ENCODE assay signal across 8 cellular contexts in genomic region chr1:35708179-35708891, GRCh38. TPM values are rescaled to one million over a fixed set of nuclear protein-coding genes. Genes with fewer than 3 reads are reported as not detected.
DNase-seq lines count a peak whose midpoint lies in the region; ATAC-seq and TF ChIP-seq lines count a peak whose summit lies in the region.

No MANE protein-coding gene starts in this region.

- peak; percentile 62 to 68 for ATAC-seq in activated T-cell treated with anti-CD3 and anti-CD28 coated beads, Interleukin-2, amount 50 U/mL, for 72 hours (replicated peaks in 1 of 2)
- ATAC-seq in right cardiac atrium (peak; percentile 12 to 30), GM18909 (IDR thresholded peaks at IDR 0.05; ENCODE audit: poor library complexity, unreplicated experiment) (no peak), HG02981 (IDR thresholded peaks at IDR 0.05; ENCODE audit: unreplicated experiment) (no peak)

- no peaks in the 10 kb centered on the region for H3F3A ChIP-seq in Loucy (ENCODE audit: low read depth)

- intact Hi-C loops in right cardiac atrium (cut with DNase I): no loop called here

- no peaks in the 10 kb centered on the region for H3K36me3 Mint-ChIP-seq in activated T-cell treated with anti-CD3 and anti-CD28 coated beads, Interleukin-2, amount 50 U/mL, for 72 hours (ENCODE audit: insufficient read depth in 2 of 2)

- peaks cover 1 to 24% (median 7%) of the 10 kb centered on the region in 11 experiments; a peak in 16 of 22 replicates for H3K36me3 ChIP-seq in BLaER1 treated with 17β-estradiol and CSF1 and Interleukin-3, amounts not matched to agents 10 nM and 100 nM
- no peaks in the 10 kb centered on the region for H3K36me3 ChIP-seq in Loucy (ENCODE audit: insufficient read depth, low read length)
- peaks cover 0 to 6% (median 2%) of the 10 kb centered on the region in 3 donors for H3K36me3 ChIP-seq in skeletal muscle tissue (ENCODE audit: control insufficient read depth in 3 of 3, insufficient read depth in 3 of 3, low read length in 3 of 3)

- H3K4me1 Mint-ChIP-seq in activated T-cell treated with anti-CD3 and anti-CD28 coated beads, Interleukin-2, amount 50 U/mL, for 72 hours (ENCODE audit: low read depth): peaks cover 19% of the 10 kb centered on the region

- 5% methylated on average over 40 of the region's 40 CpGs for WGBS in right cardiac atrium

- no peak overlapping the region for H3K27ac Mint-ChIP-seq in activated T-cell treated with anti-CD3 and anti-CD28 coated beads, Interleukin-2, amount 50 U/mL, for 72 hours

- H3K9me3 ChIP-seq in BLaER1 treated with 17β-estradiol and CSF1 and Interleukin-3, amounts not matched to agents 10 nM and 100 nM (replicated peaks in 1 of 11): no peaks in the 10 kb centered on the region
- no peaks in the 10 kb centered on the region for H3K9me3 ChIP-seq in Loucy (ENCODE audit: insufficient read depth, low read depth, low read length)
- H3K9me3 ChIP-seq in right cardiac atrium (ENCODE audit: control insufficient read depth, low read length): no peaks in the 10 kb centered on the region
- no peaks in the 10 kb centered on the region for H3K9me3 ChIP-seq in skeletal muscle tissue (ENCODE audit: control insufficient read depth in 3 of 3, low read length in 3 of 3)

- H3K27me3 ChIP-seq in BLaER1 treated with 17β-estradiol and CSF1 and Interleukin-3, amounts not matched to agents 10 nM and 100 nM: peaks cover 12 to 31% (median 22%) of the 10 kb centered on the region in 11 experiments; a peak in 19 of 22 replicates
- H3K27me3 ChIP-seq in Loucy (ENCODE audit: insufficient read depth, low read length, poor library complexity, severe bottlenecking) (no peaks in the 10 kb centered on the region), right cardiac atrium (ENCODE audit: control insufficient read depth, insufficient read depth) (no peaks in the 10 kb centered on the region), skeletal muscle tissue (ENCODE audit: control insufficient read depth in 3 of 3, insufficient read depth in 3 of 3, low read length in 3 of 3) (peaks cover 25 to 39% (median 31%) of the 10 kb centered on the region in 3 donors)

- peak overlapping the region; percentile 93 to 100 (median 98) for H3K4me2 ChIP-seq in BLaER1 treated with 17β-estradiol and CSF1 and Interleukin-3, amounts not matched to agents 10 nM and 100 nM
- peak overlapping the region; percentile 54 for H3K4me2 ChIP-seq in Loucy (ENCODE audit: low read depth, low read length, poor library complexity, severe bottlenecking)

- H4K20me1 ChIP-seq in BLaER1 treated with 17β-estradiol and CSF1 and Interleukin-3, amounts not matched to agents 10 nM and 100 nM: peaks cover 0 to 44% (median 4%) of the 10 kb centered on the region in 11 experiments; a peak in 14 of 22 replicates
- no peaks in the 10 kb centered on the region for H4K20me1 ChIP-seq in Loucy (ENCODE audit: insufficient read depth, low read length, poor library complexity, severe bottlenecking)

- peak overlapping the region; percentile 53; the same call in 1 of the 2 replicates for H2AFZ ChIP-seq in Loucy (ENCODE audit: low read length)

- H3K9ac ChIP-seq in BLaER1 treated with 17β-estradiol and CSF1 and Interleukin-3, amounts not matched to agents 10 nM and 100 nM: peak overlapping the region; percentile 66 to 87 (median 76); a peak in 21 of 22 replicates
- no peak overlapping the region for H3K9ac ChIP-seq in Loucy (ENCODE audit: low read depth, low read length, poor library complexity, severe bottlenecking)
- H3K9ac ChIP-seq in skeletal muscle tissue (ENCODE audit: low read depth in 1 of 3, low read length in 3 of 3): peak overlapping the region in 2 of 3 donors; percentile 16 to 45

- H3K4me3 ChIP-seq in BLaER1 treated with 17β-estradiol and CSF1 and Interleukin-3, amounts not matched to agents 10 nM and 100 nM: peak overlapping the region; percentile 63 to 78 (median 70)
- peak overlapping the region; percentile 70 for H3K4me3 ChIP-seq in Loucy (ENCODE audit: low read length, poor library complexity, severe bottlenecking)
- H3K4me3 ChIP-seq in right cardiac atrium (ENCODE audit: low read length): peak overlapping the region; percentile 62
- peak overlapping the region; percentile 29 to 43 (median 32) for H3K4me3 ChIP-seq in skeletal muscle tissue (ENCODE audit: low read length in 3 of 3)

- H3K9me2 ChIP-seq in Loucy (replicated peaks; ENCODE audit: low read depth, low read length): no peaks in the 10 kb centered on the region

- H3K79me2 ChIP-seq in Loucy (ENCODE audit: insufficient read depth, low read length): no peaks in the 10 kb centered on the region

- H3K4me1 ChIP-seq in BLaER1 treated with 17β-estradiol and CSF1 and Interleukin-3, amounts not matched to agents 10 nM and 100 nM: peaks cover 7 to 24% (median 17%) of the 10 kb centered on the region in 10 experiments; a peak in 17 of 20 replicates
- peaks cover 10% of the 10 kb centered on the region for H3K4me1 ChIP-seq in Loucy (ENCODE audit: insufficient read depth, low read length, poor library complexity, severe bottlenecking)
- H3K4me1 ChIP-seq in right cardiac atrium (ENCODE audit: control insufficient read depth, insufficient read depth, low read length): no peaks in the 10 kb centered on the region
- peaks cover 4 to 11% (median 9%) of the 10 kb centered on the region in 3 donors for H3K4me1 ChIP-seq in skeletal muscle tissue (ENCODE audit: control insufficient read depth in 3 of 3, insufficient read depth in 3 of 3, low read length in 3 of 3)

- DNase-seq in activated T-cell treated with anti-CD3 and anti-CD28 coated beads, Interleukin-2, amount 50 U/mL, for 72 hours: peak; percentile 28 to 48
- no peak for DNase-seq in right cardiac atrium
- DNase-seq in HT-29 (ENCODE audit: low spot score): no peak

- peaks cover 49% of the 10 kb centered on the region for H3K27me3 Mint-ChIP-seq in activated T-cell treated with anti-CD3 and anti-CD28 coated beads, Interleukin-2, amount 50 U/mL, for 72 hours (ENCODE audit: low read depth)

- no peak for TF ChIP-seq CTCF in Loucy (conservative IDR thresholded peaks at IDR 0.05; ENCODE audit: low read length)

- H3K27ac ChIP-seq in BLaER1 treated with 17β-estradiol and CSF1 and Interleukin-3, amounts not matched to agents 10 nM and 100 nM: peak overlapping the region in 8 of 11 experiments; percentile 54 to 74 (median 65); a peak in 16 of 22 replicates
- no peak overlapping the region for H3K27ac ChIP-seq in right cardiac atrium (ENCODE audit: low read length)
- H3K27ac ChIP-seq in skeletal muscle tissue (ENCODE audit: low read depth, low read length): no peak overlapping the region

- peak overlapping the region; percentile 69 to 75 for H3K4me3 Mint-ChIP-seq in activated T-cell treated with anti-CD3 and anti-CD28 coated beads, Interleukin-2, amount 50 U/mL, for 72 hours

- no peaks in the 10 kb centered on the region for H3K9me3 Mint-ChIP-seq in activated T-cell treated with anti-CD3 and anti-CD28 coated beads, Interleukin-2, amount 50 U/mL, for 72 hours

RNA-seq across cellular contexts. Expression of gene C1orf216, which starts 10.3 kb away (rescaled TPM):
- total RNA-seq in activated T-cell treated with anti-CD3 and anti-CD28 coated beads, Interleukin-2, amount 50 U/mL, for 72 hours: 10 to 100 TPM in 1 of 2 donors, 1 to 10 TPM in 1; 9.4 to 11.6 TPM
- total RNA-seq in right cardiac atrium (10 to 100 TPM; 15.1 to 19.6 (median 16.3) TPM), skeletal muscle tissue (10.4 TPM)
- 9.3 TPM for polyA plus RNA-seq in right cardiac atrium
- total RNA-seq in HT-29 (2014; rRNA removed; shearing (Covaris generic)): 22.2 and 25.5 TPM in 2 replicates

Comparison
In these comparisons a context has a peak if more than half of its experiments do, and no peak if none do; other contexts are left out.
1. H3K27ac ChIP-seq: peak in BLaER1 treated with 17β-estradiol and CSF1 and Interleukin-3, amounts not matched to agents 10 nM and 100 nM (8 of 11); none in right cardiac atrium (single experiment) and skeletal muscle tissue (single experiment).
2. ATAC-seq: peak in activated T-cell treated with anti-CD3 and anti-CD28 coated beads, Interleukin-2, amount 50 U/mL, for 72 hours (2 of 2) and right cardiac atrium (2 of 2); none in GM18909 (single experiment) and HG02981 (single experiment).
3. DNase-seq: peak in activated T-cell treated with anti-CD3 and anti-CD28 coated beads, Interleukin-2, amount 50 U/mL, for 72 hours (2 of 2); none in right cardiac atrium (0 of 3) and HT-29 (single experiment).
4. Peak in every context shown above with its lines, with median percentiles within 50 percentile points of each other: H3K4me3 ChIP-seq.